ENCODE assay signal across 23 cellular contexts in the genomic region with DNA sequence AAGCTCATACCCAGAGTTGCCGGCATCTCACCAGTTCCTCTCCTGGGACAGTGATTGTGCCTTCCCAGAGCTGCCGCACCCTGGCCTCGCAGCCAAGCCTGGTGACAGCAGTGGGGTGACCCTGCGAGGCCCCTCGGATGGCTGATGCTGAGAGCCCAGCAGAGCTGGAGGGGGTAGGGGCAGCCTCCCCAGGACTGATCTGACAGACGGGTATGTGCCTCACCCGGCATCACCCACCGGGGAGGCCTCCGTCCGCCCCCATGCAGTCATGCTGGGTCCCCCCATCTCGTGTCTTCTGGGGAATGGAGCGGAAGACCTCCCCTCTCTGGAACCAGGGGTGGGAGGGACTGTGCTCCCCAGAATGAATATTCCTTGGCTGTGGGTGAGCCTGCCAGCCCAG.
"Had no signal": no experiment of that assay in that cellular context is flagged by ENCODE, and none has a peak within 500 bp of the region (broad histone marks: within the 10 kb centered on the region; RNA-seq: fewer than 3 reads in every experiment).

No MANE protein-coding gene starts in this region.

- H3K27ac ChIP-seq: epithelial cell of prostate, esophagus muscularis mucosa, gastrocnemius medialis, heart right ventricle, ovary, right atrium auricular region, sigmoid colon, suprapubic skin, tibial artery, upper lobe of left lung, uterus had no signal

- H3K4me3 ChIP-seq: esophagus muscularis mucosa, gastrocnemius medialis, heart right ventricle, mucosa of descending colon, ovary, right atrium auricular region, sigmoid colon, skin epidermis, suprapubic skin, tibial artery, upper lobe of left lung, uterus had no signal

- H3K9me3 Mint-ChIP-seq: effector memory CD8-positive, alpha-beta T cell; natural killer cell; neural crest cell had no signal

- H3K27me3 ChIP-seq: esophagus muscularis mucosa, gastrocnemius medialis, heart right ventricle, ovary, right atrium auricular region, sigmoid colon, suprapubic skin, tibial artery, upper lobe of left lung, uterus had no signal

- ATAC-seq: effector memory CD8-positive, alpha-beta T cell; gastrocnemius medialis; left lobe of liver; mucosa of descending colon; natural killer cell had no signal

- H3K36me3 Mint-ChIP-seq: natural killer cell had no signal

- H3K27me3 Mint-ChIP-seq: effector memory CD8-positive, alpha-beta T cell had no signal

- H3K27ac Mint-ChIP-seq: effector memory CD8-positive, alpha-beta T cell; natural killer cell had no signal

- H3K36me3 ChIP-seq: esophagus muscularis mucosa, gastrocnemius medialis, heart right ventricle, ovary, right atrium auricular region, sigmoid colon, suprapubic skin, tibial artery, upper lobe of left lung, uterus had no signal

- H3K4me3 Mint-ChIP-seq: effector memory CD8-positive, alpha-beta T cell; natural killer cell; neural crest cell had no signal

- H3K9me3 ChIP-seq: esophagus muscularis mucosa, gastrocnemius medialis, heart right ventricle, mucosa of descending colon, ovary, right atrium auricular region, sigmoid colon, suprapubic skin, tibial artery, upper lobe of left lung, uterus had no signal

- DNase-seq: effector memory CD8-positive, alpha-beta T cell; heart right ventricle; kidney glomerular epithelial cell; mammary epithelial cell; mucosa of descending colon; natural killer cell; nucleus accumbens; ovary; sigmoid colon; stimulated activated CD4-positive, alpha-beta T cell treated with anti-CD3 and anti-CD28 coated beads, Interleukin-2, amount 100 ng/mL, for 24 hours; stimulated activated CD4-positive, alpha-beta T cell treated with anti-CD3 and anti-CD28 coated beads, Interleukin-4, amount 100 ng/mL, for 4 hours; stimulated activated naive CD4-positive, alpha-beta T cell; tibial artery; uterus had no signal
